ENCODE assay signal across 10 cellular contexts in genomic region chr18:46042571-46043123, GRCh38. TPM values are rescaled to one million over a fixed set of nuclear protein-coding genes. Genes with fewer than 3 reads are reported as not detected.
DNase-seq lines count a peak whose midpoint lies in the region; ATAC-seq and TF ChIP-seq lines count a peak whose summit lies in the region.
"Had no signal": no experiment of that assay in that cellular context is flagged by ENCODE, and none has a peak within 500 bp of the region (broad histone marks: within the 10 kb centered on the region; RNA-seq: fewer than 3 reads in every experiment).

No MANE protein-coding gene starts in this region.

- H3F3A ChIP-seq in PC-9 (ENCODE audit: insufficient read depth, low read depth) = 0 out of 2 replicates have a peak, but pooled peaks cover 8% of the 10 kb centered on the region

- H4K20me1 ChIP-seq in PC-9 (ENCODE audit: insufficient read depth) = no peaks in the 10 kb centered on the region

- H3K4me1 ChIP-seq in PC-9 (replicated peaks; ENCODE audit: insufficient read depth) = no peaks in the 10 kb centered on the region
- H3K4me1 ChIP-seq: A549 had no signal

- no peaks in the 10 kb centered on the region for H3K9me3 ChIP-seq in PC-9 (ENCODE audit: insufficient read depth, low read depth)
- H3K9me3 ChIP-seq: A549 had no signal

- no peak overlapping the region for H2AFZ ChIP-seq in PC-9

- no peak overlapping the region for H3K4me3 Mint-ChIP-seq in activated CD4-positive, alpha-beta T cell treated with anti-CD3 and anti-CD28 coated beads for 36 hours

- no TSS peak for BruUV-seq in PC-9 (replicated peaks; lab: Mats Ljungman, UMichigan)

- no peaks in the 10 kb centered on the region for H3K36me3 ChIP-seq in PC-9 (ENCODE audit: low read depth)

- DNase-seq in activated CD4-positive, alpha-beta T cell treated with anti-CD3 and anti-CD28 coated beads for 36 hours = peak; percentile 26
- no peak for DNase-seq in activated CD4-positive, alpha-beta T cell treated with anti-CD3 and anti-CD28 coated beads, Interleukin-2, amount 50 U/mL, for 1 hour
- peak; percentile 2 to 69 for DNase-seq in PC-9
- DNase-seq in choroid plexus epithelial cell (ENCODE audit: low read depth) = peak; percentile 64
- DNase-seq in pons (ENCODE audit: low spot score) = peak; percentile 62
- DNase-seq in posterior vena cava (ENCODE audit: low spot score) = no peak
- no peak for DNase-seq in cortex of kidney (lab: John Stamatoyannopoulos, UW)

- H3K27me3 Mint-ChIP-seq in activated CD4-positive, alpha-beta T cell treated with anti-CD3 and anti-CD28 coated beads for 36 hours = no peaks in the 10 kb centered on the region

- no peak for TF ChIP-seq POLR2A in GM18505 (IDR thresholded peaks at IDR 0.05; ENCODE audit: borderline replicate concordance, extremely low read depth, insufficient read depth, insufficient read length)

- H3K36me3 Mint-ChIP-seq in activated CD4-positive, alpha-beta T cell treated with anti-CD3 and anti-CD28 coated beads for 36 hours (ENCODE audit: low read depth) = peaks cover 6% of the 10 kb centered on the region

- H3K4me2 ChIP-seq in PC-9 = no peak overlapping the region
- H3K4me2 ChIP-seq: A549 had no signal

- POLR2A ChIA-PET in activated CD4-positive, alpha-beta T cell treated with anti-CD3 and anti-CD28 coated beads for 36 hours (lab: Charles Lee) = no interaction called here
- POLR2A ChIA-PET in PC-9 (lab: Charles Lee; ENCODE audit: unreplicated experiment) = no interaction called here

- H3K9me3 Mint-ChIP-seq in activated CD4-positive, alpha-beta T cell treated with anti-CD3 and anti-CD28 coated beads for 36 hours (ENCODE audit: low read depth) = no peaks in the 10 kb centered on the region

- intact Hi-C loops in activated CD4-positive, alpha-beta T cell treated with anti-CD3 and anti-CD28 coated beads for 36 hours (cut with DNase I, micrococcal nuclease) = no loop called here
- intact Hi-C loops in PC-9 (cut with micrococcal nuclease; ENCODE audit: unreplicated experiment) = no loop called here
- intact Hi-C loops in posterior vena cava (cut with DNase I) = no loop called here

- CTCF ChIA-PET in activated CD4-positive, alpha-beta T cell treated with anti-CD3 and anti-CD28 coated beads for 36 hours (lab: Charles Lee) = interaction anchor here (0.6 to 1.4 kb wide), 2 partner anchors 19 to 50 kb away, joined by 3 to 4 read pairs; no protein-coding TSS in a partner anchor
- CTCF ChIA-PET in PC-9 (lab: Charles Lee) = no interaction called here

- peak; percentile 47 for ATAC-seq in activated CD4-positive, alpha-beta T cell treated with anti-CD3 and anti-CD28 coated beads for 36 hours
- ATAC-seq in GM18505 (IDR thresholded peaks at IDR 0.05; ENCODE audit: unreplicated experiment) = no peak
- ATAC-seq: A549 had no signal

- H3K4me3 ChIP-seq in PC-9 = no peak overlapping the region
- H3K4me3 ChIP-seq in choroid plexus epithelial cell (ENCODE audit: low read depth, low read length) = no peak overlapping the region
- H3K4me3 ChIP-seq: A549, SK-N-MC had no signal

- peak overlapping the region; percentile 76 for H3K27ac Mint-ChIP-seq in activated CD4-positive, alpha-beta T cell treated with anti-CD3 and anti-CD28 coated beads for 36 hours

- H3K27ac ChIP-seq in PC-9 = no peak overlapping the region
- H3K27ac ChIP-seq: A549, SK-N-MC had no signal

- peaks cover 35% of the 10 kb centered on the region for H3K4me1 Mint-ChIP-seq in activated CD4-positive, alpha-beta T cell treated with anti-CD3 and anti-CD28 coated beads for 36 hours

- H3K27me3 ChIP-seq in PC-9 (ENCODE audit: insufficient read depth, low read depth) = no peaks in the 10 kb centered on the region

- H3K79me2 ChIP-seq in PC-9 (ENCODE audit: low read depth) = no peaks in the 10 kb centered on the region

- TF ChIP-seq CTCF in PC-9 (conservative IDR thresholded peaks at IDR 0.05) (no peak), choroid plexus epithelial cell (conservative IDR thresholded peaks at IDR 0.05; ENCODE audit: low read depth, low read length) (no peak)

- H3K9me2 ChIP-seq in PC-9 (ENCODE audit: insufficient read depth) = no peaks in the 10 kb centered on the region

RNA-seq across cellular contexts. Expression of gene PSTPIP2, which starts 29.4 kb away (rescaled TPM):
- total RNA-seq in activated CD4-positive, alpha-beta T cell treated with anti-CD3 and anti-CD28 coated beads for 36 hours = 10 to 100 TPM; 11.5 to 15.3 TPM
- total RNA-seq in PC-9 (2021) (not detected in 2 replicates), posterior vena cava (1 to 10 TPM; 5.7 to 8.9 TPM)

RNA-seq across cellular contexts. Expression of gene ATP5F1A, which starts 55.4 kb away (rescaled TPM):
- total RNA-seq in activated CD4-positive, alpha-beta T cell treated with anti-CD3 and anti-CD28 coated beads for 36 hours = 100 to 1,000 TPM; 375 to 515 TPM
- total RNA-seq in PC-9 (2021) = 232 and 242 TPM in 2 replicates
- 100 to 1,000 TPM; 236 to 263 TPM for total RNA-seq in posterior vena cava

Comparison
In these comparisons a context has a peak if more than half of its experiments do, and no peak if none do; other contexts are left out.
1. DNase-seq: peak in activated CD4-positive, alpha-beta T cell treated with anti-CD3 and anti-CD28 coated beads for 36 hours (single experiment), PC-9 (2 of 2), choroid plexus epithelial cell (single experiment) and pons (single experiment); none in activated CD4-positive, alpha-beta T cell treated with anti-CD3 and anti-CD28 coated beads, Interleukin-2, amount 50 U/mL, for 1 hour (single experiment), posterior vena cava (single experiment) and cortex of kidney (single experiment).